Comparison of ENCODE assay signal across 8 cellular contexts in the genomic region with DNA sequence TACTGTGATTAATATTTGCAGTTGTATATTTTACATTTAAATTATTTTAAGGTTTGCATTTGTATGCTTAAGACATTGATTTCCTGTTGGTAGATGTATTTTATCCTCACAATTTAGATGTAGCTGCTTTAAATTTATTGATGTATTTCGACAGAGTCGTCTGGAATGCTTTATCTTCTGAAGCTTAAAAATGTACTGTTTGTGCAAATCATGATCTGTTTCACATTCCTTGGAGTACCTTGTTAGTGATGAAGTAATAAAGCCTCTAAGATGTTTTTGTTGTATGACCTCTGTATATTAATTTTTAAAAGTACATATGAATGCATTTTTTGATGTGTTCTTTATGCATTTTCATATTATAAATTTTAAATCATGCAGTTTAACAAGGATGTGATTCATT. TPM values are rescaled to one million over a fixed set of nuclear protein-coding genes. Genes with fewer than 3 reads are reported as not detected.
DNase-seq lines count a peak whose midpoint lies in the region; ATAC-seq and TF ChIP-seq lines count a peak whose summit lies in the region.

No MANE protein-coding gene starts in this region.

- TF ChIP-seq CTCF in HCT116 (IDR thresholded peaks at IDR 0.05 in 2 of 3, conservative IDR thresholded peaks at IDR 0.05 in 1 of 3; ENCODE audit: borderline replicate concordance in 1 of 3, insufficient read depth in 1 of 3, low read depth in 2 of 3, low read length in 2 of 3) (no peak), WI38 (IDR thresholded peaks at IDR 0.05; ENCODE audit: low read depth, low read length) (no peak), foreskin keratinocyte (conservative IDR thresholded peaks at IDR 0.05) (no peak)

- H3K4me3 ChIP-seq in HCT116 (replicated peaks in 1 of 2; ENCODE audit: low read depth in 1 of 2, low read length in 2 of 2) (peak overlapping the region; percentile 69 to 71), WI38 (ENCODE audit: low read depth, low read length) (peak overlapping the region; percentile 92), skin epidermis (peak overlapping the region; percentile 42 to 67 (median 55))

- peak overlapping the region; percentile 82 for H3K4me2 ChIP-seq in HCT116 (ENCODE audit: low read length)

- BruUV-seq in HCT116 (replicated peaks; lab: Mats Ljungman, UMichigan) = no TSS peak

- peak overlapping the region; percentile 87 for H3K9ac ChIP-seq in HCT116 (ENCODE audit: low read length)

- intact Hi-C loops in HCT116 (cut with micrococcal nuclease) = loop anchor here (5.0 kb wide), 1 partner anchor 80 kb away; no protein-coding TSS in a partner anchor

- H3K4me1 ChIP-seq in HCT116 (ENCODE audit: control insufficient read depth in 1 of 2, insufficient read depth in 2 of 2, low read length in 2 of 2) (peaks cover 38 to 59% of the 10 kb centered on the region in 2 experiments), foreskin keratinocyte (peaks cover 17% of the 10 kb centered on the region)

- peaks cover 6 to 12% of the 10 kb centered on the region in 2 experiments for H3K36me3 ChIP-seq in HCT116 (ENCODE audit: control insufficient read depth in 1 of 2, insufficient read depth in 2 of 2, low read length in 2 of 2)

- POLR2A ChIA-PET in HCT116 (lab: Charles Lee) = interaction anchor here (1.1 to 5.2 kb wide), 9 partner anchors 19 to 105 kb away, joined by 3 to 93 read pairs (median 10); no protein-coding TSS in a partner anchor

- H2AFZ ChIP-seq in HCT116 (ENCODE audit: low read depth, low read length, poor library complexity, severe bottlenecking) = no peak overlapping the region

- CTCF ChIA-PET in HCT116 (lab: Charles Lee) = interaction anchor here (0.9 kb wide), 1 partner anchor 20 kb away, joined by 3 read pairs; no protein-coding TSS in a partner anchor

- H3K9me2 ChIP-seq in HCT116 (ENCODE audit: insufficient read depth) = 0 out of 2 replicates have a peak, but pooled peaks cover 4% of the 10 kb centered on the region

- H3K79me2 ChIP-seq in HCT116 (ENCODE audit: insufficient read depth, low read length) = peaks cover 91% of the 10 kb centered on the region

- no peak for TF ChIP-seq POLR2A in HCT116 (IDR thresholded peaks at IDR 0.05; ENCODE audit: borderline replicate concordance, extremely low read depth, insufficient read depth, insufficient read length)

- ATAC-seq in HCT116 (no peak), foreskin keratinocyte (no peak), GM18502 (IDR thresholded peaks at IDR 0.05; ENCODE audit: poor library complexity, unreplicated experiment) (no peak), GM18861 (IDR thresholded peaks at IDR 0.05; ENCODE audit: unreplicated experiment) (no peak)

- no peak for TF ChIP-seq RAD21 in HCT116 (IDR thresholded peaks at IDR 0.05; ENCODE audit: low read depth)

- H3K27ac ChIP-seq in HCT116 (ENCODE audit: low read depth, low read length) = peak overlapping the region; percentile 97; the same call in 1 of the 2 replicates
- H3K27ac ChIP-seq in foreskin keratinocyte = peak overlapping the region; percentile 98
- H3K27ac ChIP-seq in skin epidermis = peak overlapping the region in 19 of 21 experiments; percentile 90 to 99 (median 97)

- DNase-seq in HCT116 (ENCODE audit: low read depth, low spot score) = no peak
- DNase-seq in foreskin keratinocyte = no peak
- DNase-seq in dedifferentiated amniotic fluid mesenchymal stem cell (ENCODE audit: extremely low spot score) = no peak
- DNase-seq in DMS 273 (lab: John Stamatoyannopoulos, UW; ENCODE audit: unreplicated experiment) = no peak

- no peaks in the 10 kb centered on the region for H3K9me3 ChIP-seq in HCT116 (ENCODE audit: control insufficient read depth in 1 of 2, insufficient read depth in 1 of 2, low read depth in 1 of 2, low read length in 2 of 2)

- RAD21 ChIA-PET in HCT116 (lab: Charles Lee; ENCODE audit: low non-redundant PET in 1 of 2, low total read pairs in 2 of 2, uncharacterized antibody in 2 of 2, unreplicated experiment in 2 of 2) = no interaction called here

- H3K27me3 ChIP-seq in HCT116 (ENCODE audit: insufficient read depth, low read length) (no peaks in the 10 kb centered on the region), foreskin keratinocyte (no peaks in the 10 kb centered on the region)

- H4K20me1 ChIP-seq in HCT116 (ENCODE audit: insufficient read depth) = peaks cover 5% of the 10 kb centered on the region; the same call in 1 of the 2 replicates

TF ChIP-seq in HCT116, 20 proteins besides CTCF, POLR2A, EP300 and RAD21:
- TF ChIP-seq, protein P1, sequence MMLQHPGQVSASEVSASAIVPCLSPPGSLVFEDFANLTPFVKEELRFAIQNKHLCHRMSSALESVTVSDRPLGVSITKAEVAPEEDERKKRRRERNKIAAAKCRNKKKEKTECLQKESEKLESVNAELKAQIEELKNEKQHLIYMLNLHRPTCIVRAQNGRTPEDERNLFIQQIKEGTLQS (IDR thresholded peaks at IDR 0.05) = no peak
- TF ChIP-seq EZH2phosphoT487 (IDR thresholded peaks at IDR 0.05; ENCODE audit: borderline replicate concordance) (no peak), EGR1 (IDR thresholded peaks at IDR 0.05; ENCODE audit: low read depth) (no peak), POLR2AphosphoS5 (IDR thresholded peaks at IDR 0.05; ENCODE audit: low read depth, low read length) (no peak), TCF7L2 (IDR thresholded peaks at IDR 0.05; ENCODE audit: borderline replicate concordance, extremely low read depth, insufficient read depth, insufficient read length) (no peak), SIN3A (IDR thresholded peaks at IDR 0.05; ENCODE audit: low read depth) (no peak), EZH2 (IDR thresholded peaks at IDR 0.05) (no peak)
- TF ChIP-seq, protein P2, sequence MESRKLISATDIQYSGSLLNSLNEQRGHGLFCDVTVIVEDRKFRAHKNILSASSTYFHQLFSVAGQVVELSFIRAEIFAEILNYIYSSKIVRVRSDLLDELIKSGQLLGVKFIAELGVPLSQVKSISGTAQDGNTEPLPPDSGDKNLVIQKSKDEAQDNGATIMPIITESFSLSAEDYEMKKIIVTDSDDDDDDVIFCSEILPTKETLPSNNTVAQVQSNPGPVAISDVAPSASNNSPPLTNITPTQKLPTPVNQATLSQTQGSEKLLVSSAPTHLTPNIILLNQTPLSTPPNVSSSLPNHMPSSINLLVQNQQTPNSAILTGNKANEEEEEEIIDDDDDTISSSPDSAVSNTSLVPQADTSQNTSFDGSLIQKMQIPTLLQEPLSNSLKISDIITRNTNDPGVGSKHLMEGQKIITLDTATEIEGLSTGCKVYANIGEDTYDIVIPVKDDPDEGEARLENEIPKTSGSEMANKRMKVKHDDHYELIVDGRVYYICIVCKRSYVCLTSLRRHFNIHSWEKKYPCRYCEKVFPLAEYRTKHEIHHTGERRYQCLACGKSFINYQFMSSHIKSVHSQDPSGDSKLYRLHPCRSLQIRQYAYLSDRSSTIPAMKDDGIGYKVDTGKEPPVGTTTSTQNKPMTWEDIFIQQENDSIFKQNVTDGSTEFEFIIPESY (IDR thresholded peaks at IDR 0.05; ENCODE audit: extremely low read depth, insufficient replicate concordance, low read length) = no peak
- TF ChIP-seq, protein P3, sequence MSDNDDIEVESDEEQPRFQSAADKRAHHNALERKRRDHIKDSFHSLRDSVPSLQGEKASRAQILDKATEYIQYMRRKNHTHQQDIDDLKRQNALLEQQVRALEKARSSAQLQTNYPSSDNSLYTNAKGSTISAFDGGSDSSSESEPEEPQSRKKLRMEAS (IDR thresholded peaks at IDR 0.05) = no peak
- TF ChIP-seq, protein P4, sequence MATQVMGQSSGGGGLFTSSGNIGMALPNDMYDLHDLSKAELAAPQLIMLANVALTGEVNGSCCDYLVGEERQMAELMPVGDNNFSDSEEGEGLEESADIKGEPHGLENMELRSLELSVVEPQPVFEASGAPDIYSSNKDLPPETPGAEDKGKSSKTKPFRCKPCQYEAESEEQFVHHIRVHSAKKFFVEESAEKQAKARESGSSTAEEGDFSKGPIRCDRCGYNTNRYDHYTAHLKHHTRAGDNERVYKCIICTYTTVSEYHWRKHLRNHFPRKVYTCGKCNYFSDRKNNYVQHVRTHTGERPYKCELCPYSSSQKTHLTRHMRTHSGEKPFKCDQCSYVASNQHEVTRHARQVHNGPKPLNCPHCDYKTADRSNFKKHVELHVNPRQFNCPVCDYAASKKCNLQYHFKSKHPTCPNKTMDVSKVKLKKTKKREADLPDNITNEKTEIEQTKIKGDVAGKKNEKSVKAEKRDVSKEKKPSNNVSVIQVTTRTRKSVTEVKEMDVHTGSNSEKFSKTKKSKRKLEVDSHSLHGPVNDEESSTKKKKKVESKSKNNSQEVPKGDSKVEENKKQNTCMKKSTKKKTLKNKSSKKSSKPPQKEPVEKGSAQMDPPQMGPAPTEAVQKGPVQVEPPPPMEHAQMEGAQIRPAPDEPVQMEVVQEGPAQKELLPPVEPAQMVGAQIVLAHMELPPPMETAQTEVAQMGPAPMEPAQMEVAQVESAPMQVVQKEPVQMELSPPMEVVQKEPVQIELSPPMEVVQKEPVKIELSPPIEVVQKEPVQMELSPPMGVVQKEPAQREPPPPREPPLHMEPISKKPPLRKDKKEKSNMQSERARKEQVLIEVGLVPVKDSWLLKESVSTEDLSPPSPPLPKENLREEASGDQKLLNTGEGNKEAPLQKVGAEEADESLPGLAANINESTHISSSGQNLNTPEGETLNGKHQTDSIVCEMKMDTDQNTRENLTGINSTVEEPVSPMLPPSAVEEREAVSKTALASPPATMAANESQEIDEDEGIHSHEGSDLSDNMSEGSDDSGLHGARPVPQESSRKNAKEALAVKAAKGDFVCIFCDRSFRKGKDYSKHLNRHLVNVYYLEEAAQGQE (IDR thresholded peaks at IDR 0.05; ENCODE audit: low read depth) = no peak

RNA-seq across cellular contexts. Expression of a gene that starts 1.9 kb away (rescaled TPM):
- total RNA-seq in HCT116 (2021; ENCODE audit: unreplicated experiment) (116 TPM), foreskin keratinocyte (43.6 and 57.5 TPM in 2 replicates)
- 64.4 and 68.7 TPM in 2 replicates for polyA plus RNA-seq in HCT116 (2012)
- polyA plus RNA-seq in foreskin keratinocyte = 12.9 and 13.7 TPM in 2 replicates
